1 cellular context compared by ENCODE assay signal in the genomic region with DNA sequence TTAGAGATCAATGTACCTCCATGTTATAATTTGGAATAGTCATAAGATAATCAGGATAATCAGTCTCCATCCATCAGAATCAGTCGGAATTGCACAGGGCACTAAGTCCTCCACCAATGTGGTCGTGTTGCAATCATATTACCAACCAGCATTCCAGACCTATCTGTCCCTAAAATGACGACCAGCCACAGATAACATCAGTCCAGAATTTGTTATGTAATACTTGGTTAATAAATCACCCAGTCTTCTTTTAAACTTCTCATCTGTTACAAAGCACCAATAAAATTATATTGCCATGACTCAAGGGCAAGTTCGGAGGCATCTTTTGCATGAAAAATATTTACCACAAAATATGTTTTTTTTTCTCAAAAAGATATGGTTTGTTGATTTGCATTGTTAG.
A peak's percentile ranks its signal among the peaks of the same experiment; 100 is the strongest.
TF ChIP-seq lines count a peak whose summit lies in the region.

No MANE protein-coding gene starts in this region.

TF ChIP-seq in HepG2, 621 proteins besides CTCF, POLR2A, EP300 and RAD21 (continued from another document and continues in another):
- peak; percentile 35; the same call in 1 of the 2 replicates for TF ChIP-seq ZNF609 (CRISPR knock-in tag; IDR thresholded peaks at IDR 0.05; ENCODE audit: borderline replicate concordance)
- TF ChIP-seq, protein P1, sequence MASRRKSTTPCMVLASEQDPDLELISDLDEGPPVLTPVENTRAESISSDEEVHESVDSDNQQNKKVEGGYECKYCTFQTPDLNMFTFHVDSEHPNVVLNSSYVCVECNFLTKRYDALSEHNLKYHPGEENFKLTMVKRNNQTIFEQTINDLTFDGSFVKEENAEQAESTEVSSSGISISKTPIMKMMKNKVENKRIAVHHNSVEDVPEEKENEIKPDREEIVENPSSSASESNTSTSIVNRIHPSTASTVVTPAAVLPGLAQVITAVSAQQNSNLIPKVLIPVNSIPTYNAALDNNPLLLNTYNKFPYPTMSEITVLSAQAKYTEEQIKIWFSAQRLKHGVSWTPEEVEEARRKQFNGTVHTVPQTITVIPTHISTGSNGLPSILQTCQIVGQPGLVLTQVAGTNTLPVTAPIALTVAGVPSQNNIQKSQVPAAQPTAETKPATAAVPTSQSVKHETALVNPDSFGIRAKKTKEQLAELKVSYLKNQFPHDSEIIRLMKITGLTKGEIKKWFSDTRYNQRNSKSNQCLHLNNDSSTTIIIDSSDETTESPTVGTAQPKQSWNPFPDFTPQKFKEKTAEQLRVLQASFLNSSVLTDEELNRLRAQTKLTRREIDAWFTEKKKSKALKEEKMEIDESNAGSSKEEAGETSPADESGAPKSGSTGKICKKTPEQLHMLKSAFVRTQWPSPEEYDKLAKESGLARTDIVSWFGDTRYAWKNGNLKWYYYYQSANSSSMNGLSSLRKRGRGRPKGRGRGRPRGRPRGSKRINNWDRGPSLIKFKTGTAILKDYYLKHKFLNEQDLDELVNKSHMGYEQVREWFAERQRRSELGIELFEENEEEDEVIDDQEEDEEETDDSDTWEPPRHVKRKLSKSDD (CRISPR knock-in tag; IDR thresholded peaks at IDR 0.05; ENCODE audit: low read depth): 0 out of 2 replicates have a peak, but pooled peaks have one; percentile 36
- peak; percentile 84; the same call in 1 of the 2 replicates for TF ChIP-seq KDM1A (CRISPR knock-in tag; IDR thresholded peaks at IDR 0.05)
- no peak for TF ChIP-seq HBP1 (CRISPR knock-in tag; IDR thresholded peaks at IDR 0.05; ENCODE audit: low read depth)
- peak; percentile 85 for TF ChIP-seq ATF2 (CRISPR knock-in tag; IDR thresholded peaks at IDR 0.05)
- 0 out of 2 replicates have a peak, but pooled peaks have one; percentile 18 for TF ChIP-seq ZNF317 (CRISPR knock-in tag; IDR thresholded peaks at IDR 0.05)
- peak; percentile 84 for TF ChIP-seq MED1 (CRISPR knock-in tag; IDR thresholded peaks at IDR 0.05)
- TF ChIP-seq ZNF446 (CRISPR knock-in tag; IDR thresholded peaks at IDR 0.05): no peak
- TF ChIP-seq ZNF275 (CRISPR knock-in tag; IDR thresholded peaks at IDR 0.05; ENCODE audit: borderline replicate concordance): no peak
- no peak for TF ChIP-seq ZNF251 (CRISPR knock-in tag; IDR thresholded peaks at IDR 0.05)
- no peak for TF ChIP-seq SNRNP70 (IDR thresholded peaks at IDR 0.05; ENCODE audit: low read depth, low read length)
- peak; percentile 72; the same call in 1 of the 2 replicates for TF ChIP-seq SOX5 (CRISPR knock-in tag; IDR thresholded peaks at IDR 0.05; ENCODE audit: borderline replicate concordance)
- TF ChIP-seq POGZ (CRISPR knock-in tag; IDR thresholded peaks at IDR 0.05): peak; percentile 58
- TF ChIP-seq TAF15 (IDR thresholded peaks at IDR 0.05; ENCODE audit: low read depth, low read length, poor library complexity, severe bottlenecking): no peak
- TF ChIP-seq ZNF12 (CRISPR knock-in tag; IDR thresholded peaks at IDR 0.05): no peak; the same call in 1 of the 2 replicates
- TF ChIP-seq ZMYM2 (CRISPR knock-in tag; IDR thresholded peaks at IDR 0.05): 0 out of 2 replicates have a peak, but pooled peaks have one; percentile 29
- TF ChIP-seq FOXP4 (CRISPR knock-in tag; IDR thresholded peaks at IDR 0.05): peak; percentile 74
- 0 out of 2 replicates have a peak, but pooled peaks have one; percentile 53 for TF ChIP-seq ZNF3 (CRISPR knock-in tag; IDR thresholded peaks at IDR 0.05)
- no peak for TF ChIP-seq RAD51 (IDR thresholded peaks at IDR 0.05; ENCODE audit: borderline replicate concordance)
- TF ChIP-seq ATF7 (IDR thresholded peaks at IDR 0.05): peak; percentile 18; the same call in 1 of the 2 replicates
- TF ChIP-seq ATF7 (CRISPR knock-in tag; IDR thresholded peaks at IDR 0.05): no peak
- peak; percentile 56; the same call in 1 of the 2 replicates for TF ChIP-seq HDAC1 (CRISPR knock-in tag; IDR thresholded peaks at IDR 0.05)
- peak; percentile 43; the same call in 1 of the 2 replicates for TF ChIP-seq TCF7 (IDR thresholded peaks at IDR 0.05; ENCODE audit: low read depth)
- TF ChIP-seq ZNF143 (CRISPR knock-in tag; IDR thresholded peaks at IDR 0.05): no peak
- no peak for TF ChIP-seq MYNN (CRISPR knock-in tag; IDR thresholded peaks at IDR 0.05; ENCODE audit: low read depth)
- TF ChIP-seq, protein P2, sequence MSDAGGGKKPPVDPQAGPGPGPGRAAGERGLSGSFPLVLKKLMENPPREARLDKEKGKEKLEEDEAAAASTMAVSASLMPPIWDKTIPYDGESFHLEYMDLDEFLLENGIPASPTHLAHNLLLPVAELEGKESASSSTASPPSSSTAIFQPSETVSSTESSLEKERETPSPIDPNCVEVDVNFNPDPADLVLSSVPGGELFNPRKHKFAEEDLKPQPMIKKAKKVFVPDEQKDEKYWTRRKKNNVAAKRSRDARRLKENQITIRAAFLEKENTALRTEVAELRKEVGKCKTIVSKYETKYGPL (CRISPR knock-in tag; IDR thresholded peaks at IDR 0.05): peak; percentile 69; the same call in 1 of the 2 replicates
- peak; percentile 83 for TF ChIP-seq HOMEZ (CRISPR knock-in tag; IDR thresholded peaks at IDR 0.05; ENCODE audit: low read depth)
- peak; percentile 51 for TF ChIP-seq ASH2L (IDR thresholded peaks at IDR 0.05; ENCODE audit: insufficient read length, low read depth, low read length)
- TF ChIP-seq ZSCAN30 (CRISPR knock-in tag; IDR thresholded peaks at IDR 0.05): no peak
- TF ChIP-seq ZNF280D (CRISPR knock-in tag; IDR thresholded peaks at IDR 0.05): no peak
- TF ChIP-seq KLF16 (CRISPR knock-in tag; IDR thresholded peaks at IDR 0.05): peak in 1 of 2 experiments; percentile 47; a peak in 1 of 4 replicates
- no peak for TF ChIP-seq CCAR2 (optimal IDR thresholded peaks at IDR 0.05; ENCODE audit: low read depth, low read length)
- no peak for TF ChIP-seq NR1H2 (CRISPR knock-in tag; IDR thresholded peaks at IDR 0.05; ENCODE audit: borderline replicate concordance, low read depth)
- TF ChIP-seq GATAD2A (CRISPR knock-in tag; IDR thresholded peaks at IDR 0.05): peak; percentile 94
- no peak for TF ChIP-seq MZF1 (CRISPR knock-in tag; IDR thresholded peaks at IDR 0.05; ENCODE audit: borderline replicate concordance)
- no peak for TF ChIP-seq CBX2 (IDR thresholded peaks at IDR 0.05; ENCODE audit: low read depth, low read length)
- TF ChIP-seq CBX2 (CRISPR knock-in tag; IDR thresholded peaks at IDR 0.05; ENCODE audit: low read depth): no peak
- TF ChIP-seq SRSF1 (optimal IDR thresholded peaks at IDR 0.05; ENCODE audit: low read depth, low read length): no peak
- no peak for TF ChIP-seq RARG (CRISPR knock-in tag; IDR thresholded peaks at IDR 0.05; ENCODE audit: low read depth)
- TF ChIP-seq ZNF644 (CRISPR knock-in tag; IDR thresholded peaks at IDR 0.05; ENCODE audit: low read depth): peak; percentile 52
- TF ChIP-seq ZNF563 (CRISPR knock-in tag; IDR thresholded peaks at IDR 0.05): no peak
